Comparison of ENCODE assay signal across 35 cellular contexts in the genomic region with DNA sequence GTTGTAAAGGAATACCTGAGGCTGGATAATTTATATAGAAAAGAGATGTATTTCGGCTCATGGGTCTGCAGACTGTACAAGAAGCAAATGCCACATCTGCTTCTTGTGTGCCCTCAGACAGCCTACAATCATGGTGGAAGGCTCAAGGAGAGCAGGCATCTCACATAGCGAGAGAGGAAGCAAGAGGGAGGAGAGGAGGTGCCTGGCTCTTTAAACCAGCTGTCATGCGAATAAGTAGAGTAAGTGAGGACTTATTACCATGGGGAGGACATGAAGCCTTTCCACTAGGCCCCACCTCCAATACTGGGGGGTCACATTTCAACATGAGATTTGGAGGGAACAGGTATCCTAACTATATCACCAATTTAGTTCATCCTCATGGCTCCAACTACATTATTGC.
"Had no signal": no experiment of that assay in that cellular context is flagged by ENCODE, and none has a peak within 500 bp of the region (broad histone marks: within the 10 kb centered on the region; RNA-seq: fewer than 3 reads in every experiment).

No MANE protein-coding gene starts in this region.

- H3K9ac ChIP-seq: KMS-11 had no signal

- H3K27ac ChIP-seq: KMS-11 had no signal

- H3K4me3 ChIP-seq: MG63 had no signal

- H3K9me3 ChIP-seq: MG63 had no signal

- H3K27me3 ChIP-seq: MG63 had no signal

- H3K36me3 ChIP-seq: MG63 had no signal

- H3K4me2 ChIP-seq: KMS-11 had no signal

- DNase-seq: Karpas-422, Kasumi-1, KG1, MG63, MM.1S, MV-4-11, NCI-H1048, NCI-H1092, NCI-H1092 treated with DMSO at 0.1 percent for 48 hours, NCI-H1105, NCI-H1105 treated with DMSO at 0.1 percent for 48 hours, NCI-H1417, NCI-H1417 treated with DMSO at 0.1 percent for 48 hours, NCI-H1436, NCI-H1436 treated with DMSO at 0.1 percent for 48 hours, NCI-H146, NCI-H1694, NCI-H1694 treated with DMSO at 0.1 percent for 48 hours, NCI-H187, NCI-H187 treated with DMSO at 0.1 percent for 48 hours, NCI-H1930, NCI-H2029, NCI-H2029 treated with DMSO at 0.1 percent for 48 hours, NCI-H2081, NCI-H2081 treated with DMSO at 0.1 percent for 48 hours, NCI-H2107, NCI-H2171, NCI-H2171 treated with DMSO at 0.1 percent for 48 hours, NCI-H2227 treated with DMSO at 0.1 percent for 48 hours, NCI-H226, NCI-H345, NCI-H446, NCI-H446 treated with DMSO at 0.1 percent for 48 hours, NCI-H510A had no signal
